Comparison of ENCODE assay signal across 2 cellular contexts in the genomic region with DNA sequence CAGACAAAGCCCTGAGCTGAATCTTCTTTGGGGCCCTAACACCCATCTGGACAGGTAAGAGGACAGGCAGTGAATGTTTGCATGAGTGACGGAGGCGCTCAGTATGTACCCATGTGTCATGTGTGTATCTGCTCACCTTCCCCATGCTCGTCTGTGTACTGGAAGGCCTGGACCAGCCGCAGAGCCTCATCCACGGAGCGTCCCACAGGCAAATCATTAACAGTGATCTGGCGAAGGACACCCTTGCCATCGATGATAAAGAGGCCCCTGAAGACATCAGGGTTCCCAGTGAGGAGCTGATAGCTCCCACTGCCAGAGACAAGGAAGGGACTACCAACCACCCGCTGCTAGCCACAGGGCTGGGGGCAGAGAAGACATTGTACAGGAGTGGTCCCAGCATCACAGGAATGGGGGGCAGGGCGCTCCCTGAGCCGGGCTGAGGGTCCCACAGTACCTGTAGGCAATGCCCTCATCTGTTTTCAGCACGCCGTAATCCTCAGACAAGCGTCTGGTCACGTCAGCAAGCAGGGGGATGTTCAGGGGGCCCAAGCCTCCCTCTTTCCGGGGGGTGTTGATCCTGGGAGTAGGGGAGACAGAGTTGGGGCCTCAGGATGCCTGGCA.
TF ChIP-seq lines count a peak whose summit lies in the region.

No MANE protein-coding gene starts in this region.

TF ChIP-seq in K562, 482 proteins besides CTCF, POLR2A, EP300 and RAD21:
- no peak for TF ChIP-seq HDGF (IDR thresholded peaks at IDR 0.05)
- peak; percentile 34; the same call in 1 of the 2 replicates for TF ChIP-seq RBFOX2 (IDR thresholded peaks at IDR 0.05; ENCODE audit: low read depth, low read length)
- TF ChIP-seq, protein P1, sequence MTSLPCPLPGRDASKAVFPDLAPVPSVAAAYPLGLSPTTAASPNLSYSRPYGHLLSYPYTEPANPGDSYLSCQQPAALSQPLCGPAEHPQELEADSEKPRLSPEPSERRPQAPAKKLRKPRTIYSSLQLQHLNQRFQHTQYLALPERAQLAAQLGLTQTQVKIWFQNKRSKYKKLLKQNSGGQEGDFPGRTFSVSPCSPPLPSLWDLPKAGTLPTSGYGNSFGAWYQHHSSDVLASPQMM (CRISPR knock-in tag; IDR thresholded peaks at IDR 0.05), result no peak
- TF ChIP-seq ZNF780A (CRISPR knock-in tag; IDR thresholded peaks at IDR 0.05), result no peak
- TF ChIP-seq ATF7 (IDR thresholded peaks at IDR 0.05), result no peak
- no peak for TF ChIP-seq NUFIP1 (IDR thresholded peaks at IDR 0.05; ENCODE audit: partially characterized antibody)
- TF ChIP-seq, protein P2, sequence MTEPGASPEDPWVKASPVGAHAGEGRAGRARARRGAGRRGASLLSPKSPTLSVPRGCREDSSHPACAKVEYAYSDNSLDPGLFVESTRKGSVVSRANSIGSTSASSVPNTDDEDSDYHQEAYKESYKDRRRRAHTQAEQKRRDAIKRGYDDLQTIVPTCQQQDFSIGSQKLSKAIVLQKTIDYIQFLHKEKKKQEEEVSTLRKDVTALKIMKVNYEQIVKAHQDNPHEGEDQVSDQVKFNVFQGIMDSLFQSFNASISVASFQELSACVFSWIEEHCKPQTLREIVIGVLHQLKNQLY (CRISPR knock-in tag; conservative IDR thresholded peaks at IDR 0.05), result no peak
- TF ChIP-seq, protein P3, sequence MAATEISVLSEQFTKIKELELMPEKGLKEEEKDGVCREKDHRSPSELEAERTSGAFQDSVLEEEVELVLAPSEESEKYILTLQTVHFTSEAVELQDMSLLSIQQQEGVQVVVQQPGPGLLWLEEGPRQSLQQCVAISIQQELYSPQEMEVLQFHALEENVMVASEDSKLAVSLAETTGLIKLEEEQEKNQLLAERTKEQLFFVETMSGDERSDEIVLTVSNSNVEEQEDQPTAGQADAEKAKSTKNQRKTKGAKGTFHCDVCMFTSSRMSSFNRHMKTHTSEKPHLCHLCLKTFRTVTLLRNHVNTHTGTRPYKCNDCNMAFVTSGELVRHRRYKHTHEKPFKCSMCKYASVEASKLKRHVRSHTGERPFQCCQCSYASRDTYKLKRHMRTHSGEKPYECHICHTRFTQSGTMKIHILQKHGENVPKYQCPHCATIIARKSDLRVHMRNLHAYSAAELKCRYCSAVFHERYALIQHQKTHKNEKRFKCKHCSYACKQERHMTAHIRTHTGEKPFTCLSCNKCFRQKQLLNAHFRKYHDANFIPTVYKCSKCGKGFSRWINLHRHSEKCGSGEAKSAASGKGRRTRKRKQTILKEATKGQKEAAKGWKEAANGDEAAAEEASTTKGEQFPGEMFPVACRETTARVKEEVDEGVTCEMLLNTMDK (IDR thresholded peaks at IDR 0.05; ENCODE audit: borderline replicate concordance, insufficient read depth, low read depth, low read length, poor library complexity, severe bottlenecking), result no peak
- peak; percentile 17; the same call in 1 of the 2 replicates for TF ChIP-seq ZBTB7A (IDR thresholded peaks at IDR 0.05; ENCODE audit: borderline replicate concordance, control insufficient read depth, low read depth, low read length)
- TF ChIP-seq ETS2 (tag; IDR thresholded peaks at IDR 0.05; ENCODE audit: borderline replicate concordance, poor library complexity, severe bottlenecking), result no peak
- TF ChIP-seq CEBPB (tag; IDR thresholded peaks at IDR 0.05), result no peak
- 0 out of 2 replicates have a peak, but pooled peaks have one; percentile 58 for TF ChIP-seq FOXK1 (CRISPR knock-in tag; IDR thresholded peaks at IDR 0.05; ENCODE audit: borderline replicate concordance)
- TF ChIP-seq PRMT5 (CRISPR knock-in tag; IDR thresholded peaks at IDR 0.05), result no peak
- TF ChIP-seq, protein P4, sequence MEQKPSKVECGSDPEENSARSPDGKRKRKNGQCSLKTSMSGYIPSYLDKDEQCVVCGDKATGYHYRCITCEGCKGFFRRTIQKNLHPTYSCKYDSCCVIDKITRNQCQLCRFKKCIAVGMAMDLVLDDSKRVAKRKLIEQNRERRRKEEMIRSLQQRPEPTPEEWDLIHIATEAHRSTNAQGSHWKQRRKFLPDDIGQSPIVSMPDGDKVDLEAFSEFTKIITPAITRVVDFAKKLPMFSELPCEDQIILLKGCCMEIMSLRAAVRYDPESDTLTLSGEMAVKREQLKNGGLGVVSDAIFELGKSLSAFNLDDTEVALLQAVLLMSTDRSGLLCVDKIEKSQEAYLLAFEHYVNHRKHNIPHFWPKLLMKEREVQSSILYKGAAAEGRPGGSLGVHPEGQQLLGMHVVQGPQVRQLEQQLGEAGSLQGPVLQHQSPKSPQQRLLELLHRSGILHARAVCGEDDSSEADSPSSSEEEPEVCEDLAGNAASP (IDR thresholded peaks at IDR 0.05), result no peak

TF ChIP-seq in neural cell, 6 proteins besides CTCF, POLR2A, EP300 and RAD21:
- TF ChIP-seq POLR2AphosphoS5 (IDR thresholded peaks at IDR 0.05) (no peak), TAF1 (IDR thresholded peaks at IDR 0.05; ENCODE audit: low read depth) (no peak), EZH2 (IDR thresholded peaks at IDR 0.05; ENCODE audit: borderline replicate concordance, insufficient read depth, low read length, poor library complexity, severe bottlenecking) (no peak), REST (IDR thresholded peaks at IDR 0.05; ENCODE audit: borderline replicate concordance) (no peak), SMC3 (conservative IDR thresholded peaks at IDR 0.05; ENCODE audit: poor library complexity) (no peak), MXI1 (conservative IDR thresholded peaks at IDR 0.05; ENCODE audit: poor library complexity, severe bottlenecking) (no peak)
